ENCODE assay signal across 11 cellular contexts in genomic region chr2:96336873-96337272, GRCh38. TPM values are rescaled to one million over a fixed set of nuclear protein-coding genes. Genes with fewer than 3 reads are reported as not detected.
DNase-seq lines count a peak whose midpoint lies in the region; ATAC-seq, FAIRE-seq and TF ChIP-seq lines count a peak whose summit lies in the region.
"Had no signal": no experiment of that assay in that cellular context is flagged by ENCODE, and none has a peak within 500 bp of the region (broad histone marks: within the 10 kb centered on the region; RNA-seq: fewer than 3 reads in every experiment).

No MANE protein-coding gene starts in this region.

- H3K4me1 Mint-ChIP-seq in astrocyte (ENCODE audit: low read depth, unreplicated experiment): peaks cover 6% of the 10 kb centered on the region
- peaks cover 70% of the 10 kb centered on the region for H3K4me1 Mint-ChIP-seq in stimulated activated naive CD8-positive, alpha-beta T cell treated with anti-CD3 and anti-CD28 coated beads, Interleukin-15, amount 100 ng/mL, for 72 hours

- H3K4me3 ChIP-seq in astrocyte (ENCODE audit: insufficient read depth, low read depth, low read length): peak overlapping the region; percentile 92
- H3K4me3 ChIP-seq in foreskin fibroblast (ENCODE audit: low read depth in 1 of 2, low read length in 2 of 2): no peak overlapping the region

- no peak for DNase-seq in activated naive CD4-positive, alpha-beta T cell treated with anti-CD3 and anti-CD28 coated beads, Interleukin-2, amount 50 U/mL, for 72 hours (ENCODE audit: low spot score in 2 of 2)
- no peak for DNase-seq in activated naive CD4-positive, alpha-beta T cell (lab: John Stamatoyannopoulos, UW)
- DNase-seq in MV-4-11 (lab: John Stamatoyannopoulos, UW) (peak; percentile 81), astrocyte (ENCODE audit: low read depth) (no peak), foreskin fibroblast (no peak), posterior cingulate gyrus (no peak)
- DNase-seq in stimulated activated naive CD8-positive, alpha-beta T cell treated with anti-CD3 and anti-CD28 coated beads, Interleukin-15, amount 100 ng/mL, for 72 hours: no peak
- DNase-seq in stimulated activated CD4-positive, alpha-beta T cell treated with anti-CD3 and anti-CD28 coated beads, Interleukin-2, amount 100 ng/mL, for 24 hours: no peak
- DNase-seq: NCI-H2081, ovary had no signal

- peak overlapping the region; percentile 95 for H3K4me2 ChIP-seq in astrocyte (ENCODE audit: low read length)

- H3K36me3 Mint-ChIP-seq in activated naive CD4-positive, alpha-beta T cell treated with anti-CD3 and anti-CD28 coated beads, Interleukin-2, amount 50 U/mL, for 72 hours: peaks cover 27 to 53% of the 10 kb centered on the region in 2 donors
- H3K36me3 Mint-ChIP-seq in astrocyte (ENCODE audit: low read depth, unreplicated experiment): no peaks in the 10 kb centered on the region

- no peaks in the 10 kb centered on the region for H3K27me3 Mint-ChIP-seq in astrocyte (ENCODE audit: low read depth, unreplicated experiment)
- no peaks in the 10 kb centered on the region for H3K27me3 Mint-ChIP-seq in stimulated activated naive CD8-positive, alpha-beta T cell treated with anti-CD3 and anti-CD28 coated beads, Interleukin-15, amount 100 ng/mL, for 72 hours

- H3K27me3 ChIP-seq in astrocyte (ENCODE audit: insufficient read depth, low read length): no peaks in the 10 kb centered on the region
- H3K27me3 ChIP-seq: cardiac muscle cell, ovary had no signal

- no peaks in the 10 kb centered on the region for H3K36me3 ChIP-seq in astrocyte (ENCODE audit: insufficient read depth, low read length)
- H3K36me3 ChIP-seq: cardiac muscle cell, ovary had no signal

- peaks cover 18% of the 10 kb centered on the region for H3K4me1 ChIP-seq in astrocyte (ENCODE audit: insufficient read depth, low read length)

- peak overlapping the region; percentile 85 for H3K9ac ChIP-seq in astrocyte (ENCODE audit: low read length)

- peaks cover 60% of the 10 kb centered on the region for H3K79me2 ChIP-seq in astrocyte (ENCODE audit: insufficient read depth, low read length)

- no peaks in the 10 kb centered on the region for H3K9me3 ChIP-seq in astrocyte (ENCODE audit: insufficient read depth, low read depth, low read length)
- H3K9me3 ChIP-seq: ovary had no signal

- H3K4me3 Mint-ChIP-seq in astrocyte (ENCODE audit: unreplicated experiment): peak overlapping the region; percentile 23
- H3K4me3 Mint-ChIP-seq in stimulated activated naive CD8-positive, alpha-beta T cell treated with anti-CD3 and anti-CD28 coated beads, Interleukin-15, amount 100 ng/mL, for 72 hours: peak overlapping the region; percentile 84 to 97

- intact Hi-C loops in posterior cingulate gyrus (cut with DNase I): no loop called here

- no peak overlapping the region for H2AFZ ChIP-seq in astrocyte (ENCODE audit: low read depth, low read length)

- no peak for ATAC-seq in activated naive CD4-positive, alpha-beta T cell treated with anti-CD3 and anti-CD28 coated beads, Interleukin-2, amount 50 U/mL, for 72 hours
- no peak for ATAC-seq in stimulated activated naive CD8-positive, alpha-beta T cell treated with anti-CD3 and anti-CD28 coated beads, Interleukin-15, amount 100 ng/mL, for 72 hours

- no peak for TF ChIP-seq CTCF in astrocyte (IDR thresholded peaks at IDR 0.05; ENCODE audit: insufficient read depth, low read depth, low read length)
- no peak for TF ChIP-seq CTCF in foreskin fibroblast (IDR thresholded peaks at IDR 0.05; ENCODE audit: low read depth, low read length)

- no peak overlapping the region for H3K27ac ChIP-seq in astrocyte (ENCODE audit: low read depth, low read length)
- H3K27ac ChIP-seq: cardiac muscle cell, ovary had no signal

- peak overlapping the region; percentile 31 to 87 for H3K27ac Mint-ChIP-seq in activated naive CD4-positive, alpha-beta T cell treated with anti-CD3 and anti-CD28 coated beads, Interleukin-2, amount 50 U/mL, for 72 hours
- H3K27ac Mint-ChIP-seq in astrocyte (ENCODE audit: unreplicated experiment): no peak overlapping the region
- H3K27ac Mint-ChIP-seq in stimulated activated naive CD8-positive, alpha-beta T cell treated with anti-CD3 and anti-CD28 coated beads, Interleukin-15, amount 100 ng/mL, for 72 hours: peak overlapping the region in 1 of 2 donors; percentile 96

- H4K20me1 ChIP-seq in astrocyte (ENCODE audit: insufficient read depth, low read length): no peaks in the 10 kb centered on the region

- no peak for FAIRE-seq in astrocyte (lab: Jason Lieb, UNC)

- H3K9me3 Mint-ChIP-seq in activated naive CD4-positive, alpha-beta T cell treated with anti-CD3 and anti-CD28 coated beads, Interleukin-2, amount 50 U/mL, for 72 hours: no peaks in the 10 kb centered on the region
- no peaks in the 10 kb centered on the region for H3K9me3 Mint-ChIP-seq in astrocyte (ENCODE audit: unreplicated experiment)
- H3K9me3 Mint-ChIP-seq in stimulated activated naive CD8-positive, alpha-beta T cell treated with anti-CD3 and anti-CD28 coated beads, Interleukin-15, amount 100 ng/mL, for 72 hours: no peaks in the 10 kb centered on the region

RNA-seq across cellular contexts. Expression of gene NCAPH, which starts 1.3 kb away (rescaled TPM):
- total RNA-seq in activated naive CD4-positive, alpha-beta T cell treated with anti-CD3 and anti-CD28 coated beads, Interleukin-2, amount 50 U/mL, for 72 hours: 10 to 100 TPM; 79.1 to 88.6 TPM
- total RNA-seq in astrocyte: 2.5 and 2.8 TPM in 2 replicates

RNA-seq across cellular contexts. Expression of gene ITPRIPL1, which starts 11.8 kb away (rescaled TPM):
- 10 to 100 TPM; 15.5 to 28.2 TPM for total RNA-seq in activated naive CD4-positive, alpha-beta T cell treated with anti-CD3 and anti-CD28 coated beads, Interleukin-2, amount 50 U/mL, for 72 hours
- total RNA-seq in astrocyte: 0.10 and 0.45 TPM in 2 replicates

RNA-seq across cellular contexts. Expression of gene SNRNP200, which starts 31.5 kb away (rescaled TPM):
- 100 to 1,000 TPM; 187 to 193 TPM for total RNA-seq in activated naive CD4-positive, alpha-beta T cell treated with anti-CD3 and anti-CD28 coated beads, Interleukin-2, amount 50 U/mL, for 72 hours
- 97.3 and 101 TPM in 2 replicates for total RNA-seq in astrocyte

Comparison
In these comparisons a context has a peak if more than half of its experiments do, and no peak if none do; other contexts are left out.
1. RNA of gene NCAPH, which starts 1.3 kb away (total RNA-seq): 79.1 to 88.6 TPM in activated naive CD4-positive, alpha-beta T cell treated with anti-CD3 and anti-CD28 coated beads, Interleukin-2, amount 50 U/mL, for 72 hours; 2.5 to 2.8 TPM in astrocyte; every median in the first group is over 10 times any median in the second.
2. RNA of gene ITPRIPL1, which starts 11.8 kb away (total RNA-seq): 15.5 to 28.2 TPM in activated naive CD4-positive, alpha-beta T cell treated with anti-CD3 and anti-CD28 coated beads, Interleukin-2, amount 50 U/mL, for 72 hours; 0.10 to 0.45 TPM in astrocyte; every median in the first group is over 10 times any median in the second.